Comparison of ENCODE assay signal across 14 cellular contexts in genomic region chr10:60425392-60426110, GRCh38. TPM values are rescaled to one million over a fixed set of nuclear protein-coding genes. Genes with fewer than 3 reads are reported as not detected.
DNase-seq lines count a peak whose midpoint lies in the region; ATAC-seq and TF ChIP-seq lines count a peak whose summit lies in the region.
"Had no signal": no experiment of that assay in that cellular context is flagged by ENCODE, and none has a peak within 500 bp of the region (broad histone marks: within the 10 kb centered on the region; RNA-seq: fewer than 3 reads in every experiment).

No MANE protein-coding gene starts in this region.

- no peak overlapping the region for H2AFZ ChIP-seq in osteoblast (ENCODE audit: low read length)

- TF ChIP-seq CTCF in chondrocyte (IDR thresholded peaks at IDR 0.05): no peak
- TF ChIP-seq CTCF in osteoblast (IDR thresholded peaks at IDR 0.05; ENCODE audit: extremely low read depth, low read depth, low read length): no peak

- H3K36me3 ChIP-seq in osteoblast (ENCODE audit: insufficient read depth, low read length): no peaks in the 10 kb centered on the region
- H3K36me3 ChIP-seq: thoracic aorta had no signal

- no peak overlapping the region for H3K4me3 ChIP-seq in osteoblast (ENCODE audit: insufficient read depth, low read length)
- H3K4me3 ChIP-seq: thoracic aorta had no signal

- H3K9me3 Mint-ChIP-seq in chondrocyte (ENCODE audit: low read depth): peaks cover 7% of the 10 kb centered on the region
- H3K9me3 Mint-ChIP-seq in activated T-helper 2 cell treated with anti-CD3 and anti-CD28 coated beads, Interferon-gamma antibody, Interleukin-2, Interleukin-4, amounts not matched to agents 10 μg/mL and 5 μg/mL and 100 μg/mL, durations not matched to agents 14 hours and 24 hours and 36 hours: no peaks in the 10 kb centered on the region
- H3K9me3 Mint-ChIP-seq: activated CD4-positive, alpha-beta memory T cell treated with anti-CD3 and anti-CD28 coated beads for 36 hours had no signal

- intact Hi-C loops in activated T-helper 2 cell treated with anti-CD3 and anti-CD28 coated beads, Interferon-gamma antibody, Interleukin-2, Interleukin-4, amounts not matched to agents 10 μg/mL and 5 μg/mL and 100 μg/mL, durations not matched to agents 14 hours and 24 hours and 36 hours (cut with micrococcal nuclease): no loop called here

- no peaks in the 10 kb centered on the region for H4K20me1 ChIP-seq in osteoblast (ENCODE audit: insufficient read depth, low read length)

- DNase-seq in HCEC 1CT (peak; percentile 61), NCI-H82 (lab: John Stamatoyannopoulos, UW) (peak; percentile 68), chondrocyte (ENCODE audit: low spot score) (no peak), osteoblast (ENCODE audit: insufficient read length, low spot score, missing footprints) (no peak), SHP77 treated with DMSO at 0.1 percent for 48 hours (lab: John Stamatoyannopoulos, UW) (no peak)
- no peak for DNase-seq in activated T-helper 2 cell treated with anti-CD3 and anti-CD28 coated beads, Interferon-gamma antibody, Interleukin-2, Interleukin-4, amounts not matched to agents 10 μg/mL and 5 μg/mL and 100 μg/mL, durations not matched to agents 14 hours and 24 hours and 36 hours (ENCODE audit: low spot score)
- DNase-seq: activated CD4-positive, alpha-beta memory T cell treated with anti-CD3 and anti-CD28 coated beads for 36 hours; activated gamma-delta T cell treated with Interleukin-2 at 50 U/mL for 16 hours; islet precursor cell; KG1 had no signal

- H3K9me3 ChIP-seq in osteoblast (ENCODE audit: low read depth, low read length): no peaks in the 10 kb centered on the region
- H3K9me3 ChIP-seq: thoracic aorta had no signal

- no peaks in the 10 kb centered on the region for H3K27me3 ChIP-seq in osteoblast (ENCODE audit: insufficient read depth, low read length)
- H3K27me3 ChIP-seq: foreskin keratinocyte had no signal

- H3K4me3 Mint-ChIP-seq in chondrocyte (ENCODE audit: unreplicated experiment): no peak overlapping the region
- no peak overlapping the region for H3K4me3 Mint-ChIP-seq in activated T-helper 2 cell treated with anti-CD3 and anti-CD28 coated beads, Interferon-gamma antibody, Interleukin-2, Interleukin-4, amounts not matched to agents 10 μg/mL and 5 μg/mL and 100 μg/mL, durations not matched to agents 14 hours and 24 hours and 36 hours (ENCODE audit: low read depth)
- H3K4me3 Mint-ChIP-seq: activated CD4-positive, alpha-beta memory T cell treated with anti-CD3 and anti-CD28 coated beads for 36 hours had no signal

- ATAC-seq in HG02623 (IDR thresholded peaks at IDR 0.05; ENCODE audit: unreplicated experiment): no peak
- ATAC-seq: Panc1 had no signal

- H3K4me1 ChIP-seq in osteoblast (ENCODE audit: insufficient read depth, low read length): peaks cover 70% of the 10 kb centered on the region

- no peaks in the 10 kb centered on the region for H3K27me3 Mint-ChIP-seq in chondrocyte (ENCODE audit: low read depth)
- peaks cover 3% of the 10 kb centered on the region for H3K27me3 Mint-ChIP-seq in activated T-helper 2 cell treated with anti-CD3 and anti-CD28 coated beads, Interferon-gamma antibody, Interleukin-2, Interleukin-4, amounts not matched to agents 10 μg/mL and 5 μg/mL and 100 μg/mL, durations not matched to agents 14 hours and 24 hours and 36 hours (ENCODE audit: low read depth)
- H3K27me3 Mint-ChIP-seq: activated CD4-positive, alpha-beta memory T cell treated with anti-CD3 and anti-CD28 coated beads for 36 hours had no signal

- peaks cover 2% of the 10 kb centered on the region for H3K36me3 Mint-ChIP-seq in chondrocyte (ENCODE audit: low read depth)
- H3K36me3 Mint-ChIP-seq in activated T-helper 2 cell treated with anti-CD3 and anti-CD28 coated beads, Interferon-gamma antibody, Interleukin-2, Interleukin-4, amounts not matched to agents 10 μg/mL and 5 μg/mL and 100 μg/mL, durations not matched to agents 14 hours and 24 hours and 36 hours (ENCODE audit: low read depth): no peaks in the 10 kb centered on the region
- H3K36me3 Mint-ChIP-seq: activated CD4-positive, alpha-beta memory T cell treated with anti-CD3 and anti-CD28 coated beads for 36 hours had no signal

- no peak overlapping the region for H3K4me2 ChIP-seq in osteoblast (ENCODE audit: insufficient read depth, low read length)

- peak overlapping the region; percentile 95 for H3K27ac ChIP-seq in osteoblast (ENCODE audit: low read depth, low read length)
- H3K27ac ChIP-seq: foreskin keratinocyte, thoracic aorta had no signal

- peaks cover 73% of the 10 kb centered on the region for H3K4me1 Mint-ChIP-seq in chondrocyte (ENCODE audit: low read depth)
- peaks cover 27% of the 10 kb centered on the region for H3K4me1 Mint-ChIP-seq in activated T-helper 2 cell treated with anti-CD3 and anti-CD28 coated beads, Interferon-gamma antibody, Interleukin-2, Interleukin-4, amounts not matched to agents 10 μg/mL and 5 μg/mL and 100 μg/mL, durations not matched to agents 14 hours and 24 hours and 36 hours (ENCODE audit: low read depth)

- H3K27ac Mint-ChIP-seq in chondrocyte (ENCODE audit: unreplicated experiment): peak overlapping the region; percentile 91
- H3K27ac Mint-ChIP-seq in activated T-helper 2 cell treated with anti-CD3 and anti-CD28 coated beads, Interferon-gamma antibody, Interleukin-2, Interleukin-4, amounts not matched to agents 10 μg/mL and 5 μg/mL and 100 μg/mL, durations not matched to agents 14 hours and 24 hours and 36 hours: no peak overlapping the region
- H3K27ac Mint-ChIP-seq: activated CD4-positive, alpha-beta memory T cell treated with anti-CD3 and anti-CD28 coated beads for 36 hours had no signal

- no peaks in the 10 kb centered on the region for H3K79me2 ChIP-seq in osteoblast (ENCODE audit: insufficient read depth, low read length)

RNA-seq across cellular contexts. Expression of gene ANK3, which starts 35.9 kb away (rescaled TPM):
- total RNA-seq in chondrocyte (35.1 to 138 TPM (median 37.4 TPM) in 3 replicates), osteoblast (44.5 and 58.0 TPM in 2 replicates)
- 14.4 and 16.8 TPM in 2 replicates for total RNA-seq in activated T-helper 2 cell treated with anti-CD3 and anti-CD28 coated beads, Interferon-gamma antibody, Interleukin-2, Interleukin-4, amounts not matched to agents 10 μg/mL and 5 μg/mL and 100 μg/mL, durations not matched to agents 14 hours and 24 hours and 36 hours

Comparison
In these comparisons a context has a peak if more than half of its experiments do, and no peak if none do; other contexts are left out.
1. DNase-seq: peak in HCEC 1CT (single experiment) and NCI-H82 (single experiment); none in chondrocyte (single experiment), osteoblast (single experiment), activated T-helper 2 cell treated with anti-CD3 and anti-CD28 coated beads, Interferon-gamma antibody, Interleukin-2, Interleukin-4, amounts not matched to agents 10 μg/mL and 5 μg/mL and 100 μg/mL, durations not matched to agents 14 hours and 24 hours and 36 hours (single experiment) and SHP77 treated with DMSO at 0.1 percent for 48 hours (single experiment).